ENCODE assay signal across 1 cellular context in the genomic region with DNA sequence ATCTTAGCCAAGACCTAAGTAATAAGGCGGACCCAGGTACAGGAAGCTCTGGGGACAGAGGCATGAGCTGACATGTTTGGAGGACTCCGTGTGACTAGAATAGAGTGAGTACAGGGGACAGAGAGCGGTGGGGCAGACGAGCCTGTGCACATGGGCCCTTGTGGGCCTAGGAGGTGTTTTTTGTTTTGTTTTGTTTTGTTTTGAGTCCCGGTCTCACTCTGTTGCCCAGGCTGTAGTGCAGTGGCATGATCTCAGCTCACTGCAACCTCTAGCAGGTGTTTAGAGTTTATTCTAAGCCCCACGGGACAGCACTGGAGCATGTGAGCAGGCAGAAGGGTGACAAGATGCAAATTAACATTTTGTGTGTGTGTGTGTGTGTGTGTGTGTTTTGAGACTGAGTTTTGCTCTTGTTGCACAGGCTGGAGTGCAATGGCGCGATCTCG.
A peak's percentile ranks its signal among the peaks of the same experiment; 100 is the strongest.
TF ChIP-seq lines count a peak whose summit lies in the region.

No MANE protein-coding gene starts in this region.

TF ChIP-seq in K562, 482 proteins besides CTCF, POLR2A, EP300 and RAD21 (continued from another document):
- TF ChIP-seq, protein P1, sequence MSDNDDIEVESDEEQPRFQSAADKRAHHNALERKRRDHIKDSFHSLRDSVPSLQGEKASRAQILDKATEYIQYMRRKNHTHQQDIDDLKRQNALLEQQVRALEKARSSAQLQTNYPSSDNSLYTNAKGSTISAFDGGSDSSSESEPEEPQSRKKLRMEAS (CRISPR knock-in tag; IDR thresholded peaks at IDR 0.05): 0 out of 2 replicates have a peak, but pooled peaks have one; percentile 15
- no peak for TF ChIP-seq DACH1 (IDR thresholded peaks at IDR 0.05; ENCODE audit: partially characterized antibody)
- TF ChIP-seq, protein P2, sequence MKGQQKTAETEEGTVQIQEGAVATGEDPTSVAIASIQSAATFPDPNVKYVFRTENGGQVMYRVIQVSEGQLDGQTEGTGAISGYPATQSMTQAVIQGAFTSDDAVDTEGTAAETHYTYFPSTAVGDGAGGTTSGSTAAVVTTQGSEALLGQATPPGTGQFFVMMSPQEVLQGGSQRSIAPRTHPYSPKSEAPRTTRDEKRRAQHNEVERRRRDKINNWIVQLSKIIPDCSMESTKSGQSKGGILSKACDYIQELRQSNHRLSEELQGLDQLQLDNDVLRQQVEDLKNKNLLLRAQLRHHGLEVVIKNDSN (CRISPR knock-in tag; IDR thresholded peaks at IDR 0.05): 0 out of 2 replicates have a peak, but pooled peaks have one; percentile 11
